ENCODE assay signal across 9 cellular contexts in the genomic region with DNA sequence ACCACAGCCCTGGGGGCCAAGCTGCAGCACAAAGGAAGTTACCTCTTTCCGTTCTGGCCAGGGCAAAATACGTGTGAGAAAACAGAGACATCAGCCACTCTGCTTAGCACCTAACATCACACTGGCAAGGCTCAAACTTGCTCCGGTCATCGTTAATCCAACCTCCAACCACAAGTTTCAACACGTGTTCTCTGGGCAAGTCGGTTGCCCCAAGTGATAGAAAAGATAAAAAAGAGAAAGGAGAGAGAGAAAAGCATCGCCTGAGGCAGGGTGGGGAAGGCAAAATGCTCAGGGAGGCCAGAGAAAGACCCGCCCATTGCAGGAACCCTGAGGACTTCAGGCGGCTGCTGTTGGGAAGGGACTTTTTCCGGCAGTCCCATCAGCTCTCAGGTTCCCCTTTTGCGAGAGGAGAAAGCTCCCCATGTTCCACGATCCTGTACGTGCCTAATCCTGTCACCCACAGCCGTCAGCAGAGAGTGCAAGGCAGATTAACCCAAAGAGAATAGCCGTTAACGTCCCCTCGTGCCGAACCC. TPM values are rescaled to one million over a fixed set of nuclear protein-coding genes. Genes with fewer than 3 reads are reported as not detected.
A peak's percentile ranks its signal among the peaks of the same experiment; 100 is the strongest.
DNase-seq lines count a peak whose midpoint lies in the region; ATAC-seq, FAIRE-seq and TF ChIP-seq lines count a peak whose summit lies in the region.
"Had no signal": no experiment of that assay in that cellular context is flagged by ENCODE, and none has a peak within 500 bp of the region (broad histone marks: within the 10 kb centered on the region; RNA-seq: fewer than 3 reads in every experiment).

No MANE protein-coding gene starts in this region.

- H3K9me3 ChIP-seq in Panc1 (ENCODE audit: control insufficient read depth, insufficient read depth, low read depth, low read length): no peaks in the 10 kb centered on the region
- H3K9me3 ChIP-seq in WERI-Rb-1 (ENCODE audit: severe bottlenecking): no peaks in the 10 kb centered on the region

- H3K27ac ChIP-seq in Panc1 (ENCODE audit: low read length): peak overlapping the region; percentile 89
- peak overlapping the region; percentile 24 for H3K27ac ChIP-seq in foreskin keratinocyte
- no peak overlapping the region for H3K27ac ChIP-seq in WERI-Rb-1

- no peaks in the 10 kb centered on the region for H3K27me3 ChIP-seq in Panc1 (ENCODE audit: control insufficient read depth, insufficient read depth, low read length)
- H3K27me3 ChIP-seq in foreskin keratinocyte: no peaks in the 10 kb centered on the region
- no peaks in the 10 kb centered on the region for H3K27me3 ChIP-seq in WERI-Rb-1 (ENCODE audit: insufficient read depth, low read depth, severe bottlenecking)

- DNase-seq in AML-193 (lab: John Stamatoyannopoulos, UW): peak; percentile 57 to 62
- no peak for DNase-seq in GM19239 (ENCODE audit: insufficient read length, low spot score)
- no peak for DNase-seq in Panc1 (ENCODE audit: low read depth, low spot score)
- DNase-seq in foreskin keratinocyte: peak; percentile 80 to 89
- no peak for DNase-seq in WERI-Rb-1
- no peak for DNase-seq in central memory CD4-positive, alpha-beta T cell
- DNase-seq in OCI-M2 (lab: John Stamatoyannopoulos, UW; ENCODE audit: unreplicated experiment): no peak
- DNase-seq: DMS79 treated with DMSO at 0.1 percent for 48 hours had no signal

- ATAC-seq in Panc1 (peak; percentile 35), foreskin keratinocyte (peak; percentile 52), HG03571 (IDR thresholded peaks at IDR 0.05; ENCODE audit: unreplicated experiment) (no peak)

- H3K4me1 ChIP-seq in Panc1 (ENCODE audit: control insufficient read depth, insufficient read depth, low read length): peaks cover 40% of the 10 kb centered on the region
- peaks cover 18% of the 10 kb centered on the region for H3K4me1 ChIP-seq in foreskin keratinocyte

- POLR2A ChIA-PET in Panc1 (lab: Charles Lee): no interaction called here

- no TSS peak for BruUV-seq in Panc1 (replicated peaks; lab: Mats Ljungman, UMichigan)

- in situ Hi-C loops in Panc1 (cut with HindIII; ENCODE audit: low pct_unique_long_range_greater_than_20kb, low sequenced_read_pairs): no loop called here

- TF ChIP-seq CTCF in Panc1 (IDR thresholded peaks at IDR 0.05) (no peak), foreskin keratinocyte (conservative IDR thresholded peaks at IDR 0.05) (no peak), WERI-Rb-1 (IDR thresholded peaks at IDR 0.05; ENCODE audit: low read depth, low read length) (no peak)

- CTCF ChIA-PET in Panc1 (lab: Charles Lee): interaction anchor here (0.7 kb wide), 2 partner anchors 100 to 1636 kb away, joined by 3 read pairs; no protein-coding TSS in a partner anchor

- no peak overlapping the region for H3K4me3 ChIP-seq in Panc1 (ENCODE audit: low read depth in 2 of 2, low read length in 2 of 2)
- no peak overlapping the region for H3K4me3 ChIP-seq in WERI-Rb-1 (ENCODE audit: low read depth, low read length)

- H3K36me3 ChIP-seq in Panc1 (ENCODE audit: control insufficient read depth, insufficient read depth, low read length): no peaks in the 10 kb centered on the region
- no peaks in the 10 kb centered on the region for H3K36me3 ChIP-seq in WERI-Rb-1

- intact Hi-C loops in Panc1 (cut with micrococcal nuclease; ENCODE audit: unreplicated experiment): loop anchor here (10.0 kb wide), 1 partner anchor 136 kb away; no protein-coding TSS in a partner anchor

- FAIRE-seq in GM19239 (lab: Jason Lieb, UNC): peak; percentile 95

RNA-seq across cellular contexts. Expression of a gene that starts 18.5 kb away (rescaled TPM):
- total RNA-seq in Panc1 (2021; ENCODE audit: unreplicated experiment): 122 TPM
- polyA plus RNA-seq in Panc1 (2012; ENCODE audit: insufficient read length): 259 TPM
- total RNA-seq in foreskin keratinocyte: 12.7 and 28.4 TPM in 2 replicates
- 13.6 and 37.2 TPM in 2 replicates for polyA plus RNA-seq in foreskin keratinocyte

RNA-seq across cellular contexts. Expression of a gene that starts 30.1 kb away (rescaled TPM):
- total RNA-seq in Panc1 (2021; ENCODE audit: unreplicated experiment) (614 TPM), foreskin keratinocyte (934 and 1,022 TPM in 2 replicates)
- 1,322 TPM for polyA plus RNA-seq in Panc1 (2012; ENCODE audit: insufficient read length)
- 1,963 and 2,381 TPM in 2 replicates for polyA plus RNA-seq in foreskin keratinocyte

RNA-seq across cellular contexts. Expression of a gene that starts 36.9 kb away (rescaled TPM):
- 66.3 TPM for total RNA-seq in Panc1 (2021; ENCODE audit: unreplicated experiment)
- 206 TPM for polyA plus RNA-seq in Panc1 (2012; ENCODE audit: insufficient read length)
- 399 and 491 TPM in 2 replicates for total RNA-seq in foreskin keratinocyte
- polyA plus RNA-seq in foreskin keratinocyte: 615 and 795 TPM in 2 replicates

RNA-seq across cellular contexts. Expression of a gene that starts 43.2 kb away (rescaled TPM):
- total RNA-seq in Panc1 (2021; ENCODE audit: unreplicated experiment) (183 TPM), foreskin keratinocyte (224 and 342 TPM in 2 replicates)
- polyA plus RNA-seq in Panc1 (2012; ENCODE audit: insufficient read length): 402 TPM
- polyA plus RNA-seq in foreskin keratinocyte: 39.8 and 55.8 TPM in 2 replicates

RNA-seq across cellular contexts. Expression of a gene that starts 43.2 kb away (rescaled TPM):
- total RNA-seq in Panc1 (2021; ENCODE audit: unreplicated experiment): 36.8 TPM
- 38.8 TPM for polyA plus RNA-seq in Panc1 (2012; ENCODE audit: insufficient read length)
- 148 and 170 TPM in 2 replicates for total RNA-seq in foreskin keratinocyte
- polyA plus RNA-seq in foreskin keratinocyte: 149 and 165 TPM in 2 replicates

Comparison
In these comparisons a context has a peak if more than half of its experiments do, and no peak if none do; other contexts are left out.
1. DNase-seq: peak in AML-193 (2 of 2) and foreskin keratinocyte (2 of 2); none in GM19239 (single experiment), Panc1 (single experiment), WERI-Rb-1 (single experiment), central memory CD4-positive, alpha-beta T cell (single experiment) and OCI-M2 (single experiment).